17 cellular contexts compared by ENCODE assay signal in the genomic region with DNA sequence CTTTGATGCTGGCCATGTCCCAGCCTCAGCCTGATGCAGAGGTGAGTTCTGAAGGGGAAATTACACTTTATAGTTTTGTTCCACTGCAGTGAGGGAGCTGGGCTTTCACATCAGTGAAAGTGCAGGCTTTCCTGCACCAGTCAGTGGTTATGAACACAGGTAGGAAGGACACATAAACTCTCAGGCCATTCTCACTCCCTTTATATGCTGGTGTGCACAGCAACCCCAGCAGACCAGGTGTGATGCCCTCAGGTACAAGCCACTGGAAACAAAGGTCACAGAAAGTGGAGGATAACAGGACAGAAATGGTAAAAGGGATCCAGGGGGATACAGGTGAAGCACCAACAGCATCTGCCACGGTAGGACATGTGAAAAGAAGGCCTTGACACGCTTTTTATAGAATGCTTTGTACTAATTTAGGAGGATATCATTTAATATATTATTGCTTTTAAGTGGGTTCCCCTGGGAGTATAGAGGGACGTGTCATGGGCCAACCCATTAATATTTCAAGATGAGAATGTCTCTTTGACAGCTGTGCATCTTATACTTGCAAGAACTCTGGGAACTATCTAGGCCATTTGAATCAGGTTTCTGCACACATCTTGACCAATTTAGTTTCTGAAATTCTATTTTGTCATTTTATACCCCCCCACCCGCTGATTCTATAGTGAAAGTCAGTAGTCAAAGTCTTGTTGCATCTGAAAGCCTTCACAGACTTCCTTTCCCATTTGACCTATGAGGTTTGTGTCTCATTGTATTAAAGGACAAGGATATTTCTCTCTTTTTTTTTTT. TPM values are rescaled to one million over a fixed set of nuclear protein-coding genes. Genes with fewer than 3 reads are reported as not detected.
DNase-seq lines count a peak whose midpoint lies in the region; ATAC-seq, FAIRE-seq and TF ChIP-seq lines count a peak whose summit lies in the region.
"Had no signal": no experiment of that assay in that cellular context is flagged by ENCODE, and none has a peak within 500 bp of the region (broad histone marks: within the 10 kb centered on the region; RNA-seq: fewer than 3 reads in every experiment).

No MANE protein-coding gene starts in this region.

- no peak overlapping the region for H3K27ac ChIP-seq in kidney (ENCODE audit: low read depth in 2 of 2, low read length in 2 of 2)
- H3K27ac ChIP-seq: HL-60 had no signal

- no peak for DNase-seq in activated CD4-positive, alpha-beta T cell treated with anti-CD3 and anti-CD28 coated beads, Interleukin-2, amount 10 ng/mL, durations not matched to agents 24 days and 14 days
- no peak for DNase-seq in activated CD4-positive, alpha-beta T cell treated with anti-CD3 and anti-CD28 coated beads, Interleukin-2, amount 50 U/mL, for 48 hours
- peak; percentile 52 for DNase-seq in GM20000 (ENCODE audit: low spot score)
- DNase-seq in kidney = no peak
- DNase-seq in C1 segment of cervical spinal cord (lab: John Stamatoyannopoulos, UW) = no peak
- DNase-seq in NAMALWA (ENCODE audit: low spot score) = no peak
- DNase-seq: activated CD4-positive, alpha-beta T cell treated with anti-CD3 and anti-CD28 coated beads for 36 hours; CD4-positive, alpha-beta memory T cell; HCEC 1CT; naive B cell; NCI-H187 treated with DMSO at 0.1 percent for 48 hours; NCI-H748 treated with DMSO at 0.1 percent for 48 hours had no signal

- no peaks in the 10 kb centered on the region for H3K27me3 Mint-ChIP-seq in activated CD4-positive, alpha-beta T cell treated with anti-CD3 and anti-CD28 coated beads, Interleukin-2, amount 10 ng/mL, durations not matched to agents 24 days and 14 days
- H3K27me3 Mint-ChIP-seq: activated CD4-positive, alpha-beta T cell treated with anti-CD3 and anti-CD28 coated beads for 36 hours; CD4-positive, alpha-beta memory T cell had no signal

- no peak overlapping the region for H2AFZ ChIP-seq in Loucy (ENCODE audit: low read length)

- no peaks in the 10 kb centered on the region for H3K9me3 Mint-ChIP-seq in activated CD4-positive, alpha-beta T cell treated with anti-CD3 and anti-CD28 coated beads, Interleukin-2, amount 10 ng/mL, durations not matched to agents 24 days and 14 days

- FAIRE-seq in kidney (lab: Jason Lieb, UNC) = no peak

- H3K9ac ChIP-seq in Loucy (ENCODE audit: low read depth, low read length, poor library complexity, severe bottlenecking) = peak overlapping the region; percentile 31
- no peak overlapping the region for H3K9ac ChIP-seq in kidney (ENCODE audit: low read length in 2 of 2)

- H3K36me3 Mint-ChIP-seq in activated CD4-positive, alpha-beta T cell treated with anti-CD3 and anti-CD28 coated beads, Interleukin-2, amount 10 ng/mL, durations not matched to agents 24 days and 14 days (ENCODE audit: low read depth) = peaks cover 4% of the 10 kb centered on the region
- H3K36me3 Mint-ChIP-seq: CD4-positive, alpha-beta memory T cell; naive B cell had no signal

- H3K4me2 ChIP-seq in Loucy (ENCODE audit: low read depth, low read length, poor library complexity, severe bottlenecking) = no peak overlapping the region

- peak; percentile 49 for ATAC-seq in HG02970 (IDR thresholded peaks at IDR 0.05; ENCODE audit: low FRiP score, unreplicated experiment)
- ATAC-seq: activated CD4-positive, alpha-beta T cell treated with anti-CD3 and anti-CD28 coated beads for 36 hours had no signal

- peak overlapping the region; percentile 11 for H3K27ac Mint-ChIP-seq in activated CD4-positive, alpha-beta T cell treated with anti-CD3 and anti-CD28 coated beads, Interleukin-2, amount 10 ng/mL, durations not matched to agents 24 days and 14 days
- H3K27ac Mint-ChIP-seq: activated CD4-positive, alpha-beta T cell treated with anti-CD3 and anti-CD28 coated beads for 36 hours; activated T-helper 2 cell treated with anti-CD3 and anti-CD28 coated beads, Interferon-gamma antibody, Interleukin-2, Interleukin-4, amounts not matched to agents 10 μg/mL and 5 μg/mL and 100 μg/mL, durations not matched to agents 14 hours and 24 hours and 36 hours; CD4-positive, alpha-beta memory T cell; T-helper 1 cell treated with Interleukin-12 subunit alpha and Interleukin-12 subunit beta and Interleukin-4 antibody, amounts not matched to agents 30 μg/mL and 1 μg/mL, for 36 hours had no signal

- no peaks in the 10 kb centered on the region for H3K36me3 ChIP-seq in Loucy (ENCODE audit: insufficient read depth, low read length)
- no peaks in the 10 kb centered on the region for H3K36me3 ChIP-seq in kidney (ENCODE audit: control insufficient read depth in 1 of 2, insufficient read depth in 2 of 2, low read length in 2 of 2)

- peaks cover 3% of the 10 kb centered on the region; the same call in 1 of the 2 replicates for H3F3A ChIP-seq in Loucy (ENCODE audit: low read depth)

- peaks cover 42% of the 10 kb centered on the region for H3K4me1 Mint-ChIP-seq in activated CD4-positive, alpha-beta T cell treated with anti-CD3 and anti-CD28 coated beads, Interleukin-2, amount 10 ng/mL, durations not matched to agents 24 days and 14 days

- H3K27me3 ChIP-seq in Loucy (ENCODE audit: insufficient read depth, low read length, poor library complexity, severe bottlenecking) = no peaks in the 10 kb centered on the region

- intact Hi-C loops in activated CD4-positive, alpha-beta T cell treated with anti-CD3 and anti-CD28 coated beads, Interleukin-2, amount 10 ng/mL, durations not matched to agents 24 days and 14 days (cut with micrococcal nuclease) = no loop called here
- intact Hi-C loops in kidney (cut with DNase I) = no loop called here

- H3K4me1 ChIP-seq in Loucy (ENCODE audit: insufficient read depth, low read length, poor library complexity, severe bottlenecking) = peaks cover 49% of the 10 kb centered on the region
- H3K4me1 ChIP-seq in kidney (ENCODE audit: control insufficient read depth in 1 of 2, insufficient read depth in 1 of 2, low read depth in 1 of 2, low read length in 2 of 2) = no peaks in the 10 kb centered on the region

- no peaks in the 10 kb centered on the region for H3K9me2 ChIP-seq in Loucy (replicated peaks; ENCODE audit: low read depth, low read length)

- H4K20me1 ChIP-seq in Loucy (ENCODE audit: insufficient read depth, low read length, poor library complexity, severe bottlenecking) = no peaks in the 10 kb centered on the region

- H3K4me3 Mint-ChIP-seq in activated CD4-positive, alpha-beta T cell treated with anti-CD3 and anti-CD28 coated beads, Interleukin-2, amount 10 ng/mL, durations not matched to agents 24 days and 14 days = no peak overlapping the region
- H3K4me3 Mint-ChIP-seq: activated CD4-positive, alpha-beta T cell treated with anti-CD3 and anti-CD28 coated beads for 36 hours; CD4-positive, alpha-beta memory T cell; T-helper 1 cell treated with Interleukin-12 subunit alpha and Interleukin-12 subunit beta and Interleukin-4 antibody, amounts not matched to agents 30 μg/mL and 1 μg/mL, for 36 hours had no signal

- TF ChIP-seq CTCF in GM20000 (IDR thresholded peaks at IDR 0.05; ENCODE audit: extremely low read depth, missing control alignments) (no peak), Loucy (conservative IDR thresholded peaks at IDR 0.05; ENCODE audit: low read length) (no peak), kidney (IDR thresholded peaks at IDR 0.05; ENCODE audit: borderline replicate concordance, extremely low read depth, insufficient read depth) (no peak)

- H3K9me3 ChIP-seq in Loucy (ENCODE audit: insufficient read depth, low read depth, low read length) (peaks cover 10% of the 10 kb centered on the region; the same call in 1 of the 2 replicates), kidney (ENCODE audit: control insufficient read depth in 1 of 2, low read length in 2 of 2) (no peaks in the 10 kb centered on the region)

- H3K4me3 ChIP-seq in Loucy (ENCODE audit: low read length, poor library complexity, severe bottlenecking) (no peak overlapping the region), kidney (ENCODE audit: low read length in 2 of 2) (no peak overlapping the region)

- no peaks in the 10 kb centered on the region for H3K79me2 ChIP-seq in Loucy (ENCODE audit: insufficient read depth, low read length)

RNA-seq across cellular contexts. Expression of a gene that starts 25.0 kb away (rescaled TPM):
- 64.1 and 66.4 TPM in 2 replicates for total RNA-seq in activated CD4-positive, alpha-beta T cell treated with anti-CD3 and anti-CD28 coated beads, Interleukin-2, amount 10 ng/mL, durations not matched to agents 24 days and 14 days
- 2.8 TPM for total RNA-seq in kidney
- 1.1 TPM for polyA plus RNA-seq in kidney (ENCODE audit: insufficient read depth, low read depth, low replicate concordance)

Comparison
In these comparisons a context has a peak if more than half of its experiments do, and no peak if none do; other contexts are left out.
1. RNA of a gene that starts 25.0 kb away (total RNA-seq): 64.1 to 66.4 TPM in activated CD4-positive, alpha-beta T cell treated with anti-CD3 and anti-CD28 coated beads, Interleukin-2, amount 10 ng/mL, durations not matched to agents 24 days and 14 days; 2.8 TPM in kidney (single experiment); every median in the first group is over 10 times any median in the second.